Comparison of ENCODE assay signal across 14 cellular contexts in the genomic region with DNA sequence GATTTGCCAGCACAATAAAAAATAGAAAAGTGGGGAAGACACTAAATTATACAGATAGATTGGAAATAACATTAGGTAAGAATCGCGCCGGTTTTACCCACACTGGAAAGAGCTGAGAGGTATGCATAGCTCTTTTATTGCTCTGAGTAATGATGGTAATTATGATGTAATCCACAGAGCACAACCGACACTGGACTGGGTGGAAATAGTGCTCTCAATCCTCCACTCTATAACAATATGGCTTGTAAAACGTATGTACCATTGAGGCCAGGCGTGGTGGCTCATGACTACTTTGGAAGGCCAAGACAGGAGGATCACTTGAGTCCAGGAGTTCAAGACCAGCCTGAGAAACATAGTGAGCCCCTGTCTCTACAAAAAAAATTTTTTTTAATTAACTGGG.
DNase-seq lines count a peak whose midpoint lies in the region; ATAC-seq, FAIRE-seq and TF ChIP-seq lines count a peak whose summit lies in the region.
"Had no signal": no experiment of that assay in that cellular context is flagged by ENCODE, and none has a peak within 500 bp of the region (broad histone marks: within the 10 kb centered on the region; RNA-seq: fewer than 3 reads in every experiment).

No MANE protein-coding gene starts in this region.

- H3K27me3 ChIP-seq in A673 (replicated peaks; ENCODE audit: insufficient read depth, low read depth, low read length, poor library complexity): no peaks in the 10 kb centered on the region
- no peaks in the 10 kb centered on the region for H3K27me3 ChIP-seq in foreskin keratinocyte

- CTCF ChIA-PET in A673 (lab: Charles Lee): interaction anchor here (0.6 kb wide), 1 partner anchor 142 kb away, joined by 5 read pairs; no protein-coding TSS in a partner anchor

- H3K4me3 ChIP-seq in A673 (ENCODE audit: low read depth, low read length, poor library complexity, severe bottlenecking): no peak overlapping the region
- H3K4me3 ChIP-seq: PC-9 had no signal

- no peak overlapping the region for H3K27ac ChIP-seq in A673 (ENCODE audit: low read depth, low read length, poor library complexity, severe bottlenecking)
- peak overlapping the region; percentile 66 for H3K27ac ChIP-seq in foreskin keratinocyte
- H3K27ac ChIP-seq: PC-9 had no signal

- ATAC-seq in foreskin keratinocyte (peak; percentile 69), HG03039 (IDR thresholded peaks at IDR 0.05; ENCODE audit: unreplicated experiment) (no peak)
- ATAC-seq: effector memory CD8-positive, alpha-beta T cell had no signal

- no peaks in the 10 kb centered on the region for H3K9me3 ChIP-seq in A673 (ENCODE audit: low read depth, low read length, poor library complexity, severe bottlenecking)

- POLR2A ChIA-PET in A673 (lab: Charles Lee; ENCODE audit: low non-redundant PET): no interaction called here

- H3K36me3 ChIP-seq in A673 (ENCODE audit: insufficient read depth, low read length, poor library complexity, severe bottlenecking): no peaks in the 10 kb centered on the region

- DNase-seq in A673 (ENCODE audit: low spot score) (peak; percentile 75), H4 (ENCODE audit: low spot score) (peak; percentile 63), RCC 7860 (ENCODE audit: low spot score) (peak; percentile 71), foreskin keratinocyte (peak; percentile 44 to 75), ureter (ENCODE audit: low spot score) (no peak), NCI-H446 treated with DMSO at 0.1 percent for 48 hours (lab: John Stamatoyannopoulos, UW) (no peak)
- no peak for DNase-seq in activated CD8-positive, alpha-beta memory T cell treated with anti-CD3 and anti-CD28 coated beads, Interleukin-2, amount 50 U/mL, for 4 hours
- DNase-seq: activated naive CD4-positive, alpha-beta T cell treated with anti-CD3 and anti-CD28 coated beads, Interleukin-2, amount 50 U/mL, for 16 hours; caudate nucleus; effector memory CD8-positive, alpha-beta T cell; islet precursor cell; NCI-H1048; PC-9 had no signal

- no TSS peak for BruUV-seq in A673 (replicated peaks; lab: Mats Ljungman, UMichigan)

- peak; percentile 29 for FAIRE-seq in RCC 7860 (lab: Jason Lieb, UNC)

- TF ChIP-seq CTCF in A673 (conservative IDR thresholded peaks at IDR 0.05; ENCODE audit: low read depth, low read length) (no peak), foreskin keratinocyte (conservative IDR thresholded peaks at IDR 0.05) (no peak)

- H3K4me1 ChIP-seq in A673 (ENCODE audit: insufficient read depth, low read length, poor library complexity, severe bottlenecking): peaks cover 22% of the 10 kb centered on the region
- H3K4me1 ChIP-seq in foreskin keratinocyte: peaks cover 25% of the 10 kb centered on the region

- intact Hi-C loops in A673 (cut with micrococcal nuclease; ENCODE audit: unreplicated experiment): loop anchor here (5.0 kb wide), 1 partner anchor 179 kb away; no protein-coding TSS in a partner anchor

Comparison
In these comparisons a context has a peak if more than half of its experiments do, and no peak if none do; other contexts are left out.
1. DNase-seq: peak in A673 (single experiment), H4 (single experiment), RCC 7860 (single experiment) and foreskin keratinocyte (2 of 2); none in ureter (single experiment), NCI-H446 treated with DMSO at 0.1 percent for 48 hours (single experiment) and activated CD8-positive, alpha-beta memory T cell treated with anti-CD3 and anti-CD28 coated beads, Interleukin-2, amount 50 U/mL, for 4 hours (single experiment).